Comparison of ENCODE assay signal across 8 cellular contexts in the genomic region with DNA sequence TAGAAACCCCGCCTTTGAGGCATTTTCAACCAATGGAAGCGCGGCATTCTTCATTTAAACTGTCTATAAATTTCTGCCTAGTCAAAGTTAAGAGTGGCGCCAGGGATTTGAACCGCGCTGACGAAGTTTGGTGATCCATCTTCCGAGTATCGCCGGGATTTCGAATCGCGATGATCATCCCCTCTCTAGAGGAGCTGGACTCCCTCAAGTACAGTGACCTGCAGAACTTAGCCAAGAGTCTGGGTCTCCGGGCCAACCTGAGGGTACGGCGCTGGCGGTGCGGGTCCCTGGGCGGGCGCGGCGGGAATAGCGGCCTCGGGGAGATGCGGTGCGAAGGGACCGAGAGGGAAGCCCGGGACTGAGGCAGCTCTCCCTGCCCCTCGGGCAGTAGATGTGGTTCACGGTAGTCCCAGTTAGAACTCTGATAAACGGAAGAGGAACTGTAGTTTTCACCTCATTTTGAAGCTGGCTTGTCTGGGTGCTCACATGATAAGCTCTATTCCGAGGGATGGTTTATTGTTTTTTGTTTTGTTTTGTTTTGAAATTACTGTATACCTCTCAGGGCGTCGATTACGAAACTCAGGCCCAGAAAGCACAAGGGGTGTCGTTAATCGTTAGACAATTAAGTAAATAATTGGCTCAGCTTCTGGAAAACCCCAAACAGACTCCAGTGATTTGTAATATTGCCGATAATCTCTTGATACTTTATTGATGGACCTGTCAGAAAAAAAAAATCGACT. TPM values are rescaled to one million over a fixed set of nuclear protein-coding genes. Genes with fewer than 3 reads are reported as not detected.
DNase-seq lines count a peak whose midpoint lies in the region; ATAC-seq, FAIRE-seq and TF ChIP-seq lines count a peak whose summit lies in the region.

A gene with protein sequence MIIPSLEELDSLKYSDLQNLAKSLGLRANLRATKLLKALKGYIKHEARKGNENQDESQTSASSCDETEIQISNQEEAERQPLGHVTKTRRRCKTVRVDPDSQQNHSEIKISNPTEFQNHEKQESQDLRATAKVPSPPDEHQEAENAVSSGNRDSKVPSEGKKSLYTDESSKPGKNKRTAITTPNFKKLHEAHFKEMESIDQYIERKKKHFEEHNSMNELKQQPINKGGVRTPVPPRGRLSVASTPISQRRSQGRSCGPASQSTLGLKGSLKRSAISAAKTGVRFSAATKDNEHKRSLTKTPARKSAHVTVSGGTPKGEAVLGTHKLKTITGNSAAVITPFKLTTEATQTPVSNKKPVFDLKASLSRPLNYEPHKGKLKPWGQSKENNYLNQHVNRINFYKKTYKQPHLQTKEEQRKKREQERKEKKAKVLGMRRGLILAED (plus strand): TSS at position 94 of the 740 bp plus-strand sequence. CDS start 77 bp downstream, at position 171.

- H3K27me3 ChIP-seq in esophagus muscularis mucosa, result no peaks in the 10 kb centered on the region

- WGBS in esophagus muscularis mucosa, result 1% methylated on average over 29 of the region's 39 CpGs

- TF ChIP-seq EP300 in esophagus muscularis mucosa (IDR thresholded peaks at IDR 0.05), result no peak

- no peaks in the 10 kb centered on the region for H3K9me3 ChIP-seq in esophagus muscularis mucosa

- TF ChIP-seq POLR2A in esophagus muscularis mucosa (IDR thresholded peaks at IDR 0.05; ENCODE audit: low read depth), result no peak

- ATAC-seq in HG03432 (IDR thresholded peaks at IDR 0.05; ENCODE audit: unreplicated experiment), result peak; percentile 34
- peak; percentile 46 for ATAC-seq in SK-N-SH treated with all-trans-retinoic acid at 6 μM for 48 hours

- H3K27ac ChIP-seq in esophagus muscularis mucosa (replicated peaks in 1 of 4), result peak within 1 kb of the TSS; percentile 60 to 77 (median 74)

- H3K36me3 ChIP-seq in esophagus muscularis mucosa, result no peaks in the 10 kb centered on the region

- H3K27ac Mint-ChIP-seq in neural crest cell (ENCODE audit: unreplicated experiment), result peak within 1 kb of the TSS; percentile 99

- H3K4me1 ChIP-seq in esophagus muscularis mucosa, result peaks cover 11 to 17% (median 16%) of the 10 kb centered on the region in 4 donors

- in situ Hi-C loops in Caki2 (cut with HindIII; ENCODE audit: low pct_unique_long_range_greater_than_20kb, low sequenced_read_pairs), result no loop called here

- H3K4me1 Mint-ChIP-seq in neural crest cell, result peaks cover 45% of the 10 kb centered on the region

- H3K27me3 Mint-ChIP-seq in neural crest cell (ENCODE audit: low read depth), result no peaks in the 10 kb centered on the region

- peak within 1 kb of the TSS; percentile 76 to 86 (median 80) for H3K4me3 ChIP-seq in esophagus muscularis mucosa

- no peak for TF ChIP-seq CTCF in esophagus muscularis mucosa (IDR thresholded peaks at IDR 0.05)
- no peak for TF ChIP-seq CTCF in neural crest cell (conservative IDR thresholded peaks at IDR 0.05)

- H3K36me3 Mint-ChIP-seq in neural crest cell (ENCODE audit: low read depth), result peaks cover 15% of the 10 kb centered on the region

- intact Hi-C loops in esophagus muscularis mucosa (cut with DNase I), result loop anchor here (5.0 kb wide), 1 partner anchor 46 kb away; no protein-coding TSS in a partner anchor

- no peak for FAIRE-seq in GM19239 (lab: Jason Lieb, UNC)

- DNase-seq in Caki2 (ENCODE audit: low read depth) (no peak), GM19239 (ENCODE audit: insufficient read length, low spot score) (peak; percentile 19), esophagus muscularis mucosa (ENCODE audit: extremely low spot score) (no peak), neural crest cell (ENCODE audit: low read depth, low spot score) (no peak), NCI-H226 (no peak)
- no peak for DNase-seq in stimulated activated CD4-positive, alpha-beta T cell treated with anti-CD3 and anti-CD28 coated beads, Interleukin-4, amount 100 ng/mL, for 4 hours

- peaks cover 2% of the 10 kb centered on the region for H3K9me3 Mint-ChIP-seq in neural crest cell

- H3K4me3 Mint-ChIP-seq in neural crest cell, result peak within 1 kb of the TSS; percentile 100

TF ChIP-seq in SK-N-SH treated with all-trans-retinoic acid at 6 μM for 48 hours, 23 proteins besides CTCF, POLR2A, EP300 and RAD21 (continues in another document):
- TF ChIP-seq, protein P1, sequence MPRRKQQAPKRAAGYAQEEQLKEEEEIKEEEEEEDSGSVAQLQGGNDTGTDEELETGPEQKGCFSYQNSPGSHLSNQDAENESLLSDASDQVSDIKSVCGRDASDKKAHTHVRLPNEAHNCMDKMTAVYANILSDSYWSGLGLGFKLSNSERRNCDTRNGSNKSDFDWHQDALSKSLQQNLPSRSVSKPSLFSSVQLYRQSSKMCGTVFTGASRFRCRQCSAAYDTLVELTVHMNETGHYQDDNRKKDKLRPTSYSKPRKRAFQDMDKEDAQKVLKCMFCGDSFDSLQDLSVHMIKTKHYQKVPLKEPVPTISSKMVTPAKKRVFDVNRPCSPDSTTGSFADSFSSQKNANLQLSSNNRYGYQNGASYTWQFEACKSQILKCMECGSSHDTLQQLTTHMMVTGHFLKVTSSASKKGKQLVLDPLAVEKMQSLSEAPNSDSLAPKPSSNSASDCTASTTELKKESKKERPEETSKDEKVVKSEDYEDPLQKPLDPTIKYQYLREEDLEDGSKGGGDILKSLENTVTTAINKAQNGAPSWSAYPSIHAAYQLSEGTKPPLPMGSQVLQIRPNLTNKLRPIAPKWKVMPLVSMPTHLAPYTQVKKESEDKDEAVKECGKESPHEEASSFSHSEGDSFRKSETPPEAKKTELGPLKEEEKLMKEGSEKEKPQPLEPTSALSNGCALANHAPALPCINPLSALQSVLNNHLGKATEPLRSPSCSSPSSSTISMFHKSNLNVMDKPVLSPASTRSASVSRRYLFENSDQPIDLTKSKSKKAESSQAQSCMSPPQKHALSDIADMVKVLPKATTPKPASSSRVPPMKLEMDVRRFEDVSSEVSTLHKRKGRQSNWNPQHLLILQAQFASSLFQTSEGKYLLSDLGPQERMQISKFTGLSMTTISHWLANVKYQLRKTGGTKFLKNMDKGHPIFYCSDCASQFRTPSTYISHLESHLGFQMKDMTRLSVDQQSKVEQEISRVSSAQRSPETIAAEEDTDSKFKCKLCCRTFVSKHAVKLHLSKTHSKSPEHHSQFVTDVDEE (CRISPR knock-in tag; IDR thresholded peaks at IDR 0.05), result no peak
- no peak for TF ChIP-seq SNAI2 (CRISPR knock-in tag; IDR thresholded peaks at IDR 0.05)
- TF ChIP-seq RARB (CRISPR knock-in tag; IDR thresholded peaks at IDR 0.05), result no peak
- no peak for TF ChIP-seq ZC3H10 (CRISPR knock-in tag; IDR thresholded peaks at IDR 0.05)
- no peak for TF ChIP-seq TCF4 (CRISPR knock-in tag; IDR thresholded peaks at IDR 0.05; ENCODE audit: borderline replicate concordance)
- TF ChIP-seq, protein P2, sequence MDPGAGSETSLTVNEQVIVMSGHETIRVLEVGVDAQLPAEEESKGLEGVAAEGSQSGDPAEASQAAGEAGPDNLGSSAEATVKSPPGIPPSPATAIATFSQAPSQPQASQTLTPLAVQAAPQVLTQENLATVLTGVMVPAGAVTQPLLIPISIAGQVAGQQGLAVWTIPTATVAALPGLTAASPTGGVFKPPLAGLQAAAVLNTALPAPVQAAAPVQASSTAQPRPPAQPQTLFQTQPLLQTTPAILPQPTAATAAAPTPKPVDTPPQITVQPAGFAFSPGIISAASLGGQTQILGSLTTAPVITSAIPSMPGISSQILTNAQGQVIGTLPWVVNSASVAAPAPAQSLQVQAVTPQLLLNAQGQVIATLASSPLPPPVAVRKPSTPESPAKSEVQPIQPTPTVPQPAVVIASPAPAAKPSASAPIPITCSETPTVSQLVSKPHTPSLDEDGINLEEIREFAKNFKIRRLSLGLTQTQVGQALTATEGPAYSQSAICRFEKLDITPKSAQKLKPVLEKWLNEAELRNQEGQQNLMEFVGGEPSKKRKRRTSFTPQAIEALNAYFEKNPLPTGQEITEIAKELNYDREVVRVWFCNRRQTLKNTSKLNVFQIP (CRISPR knock-in tag; IDR thresholded peaks at IDR 0.05; ENCODE audit: borderline replicate concordance, low read depth), result no peak
- TF ChIP-seq, protein P3, sequence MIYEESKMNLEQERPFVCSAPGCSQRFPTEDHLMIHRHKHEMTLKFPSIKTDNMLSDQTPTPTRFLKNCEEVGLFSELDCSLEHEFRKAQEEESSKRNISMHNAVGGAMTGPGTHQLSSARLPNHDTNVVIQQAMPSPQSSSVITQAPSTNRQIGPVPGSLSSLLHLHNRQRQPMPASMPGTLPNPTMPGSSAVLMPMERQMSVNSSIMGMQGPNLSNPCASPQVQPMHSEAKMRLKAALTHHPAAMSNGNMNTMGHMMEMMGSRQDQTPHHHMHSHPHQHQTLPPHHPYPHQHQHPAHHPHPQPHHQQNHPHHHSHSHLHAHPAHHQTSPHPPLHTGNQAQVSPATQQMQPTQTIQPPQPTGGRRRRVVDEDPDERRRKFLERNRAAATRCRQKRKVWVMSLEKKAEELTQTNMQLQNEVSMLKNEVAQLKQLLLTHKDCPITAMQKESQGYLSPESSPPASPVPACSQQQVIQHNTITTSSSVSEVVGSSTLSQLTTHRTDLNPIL (CRISPR knock-in tag; IDR thresholded peaks at IDR 0.05; ENCODE audit: low read depth), result no peak
- TF ChIP-seq ZNF8 (CRISPR knock-in tag; IDR thresholded peaks at IDR 0.05), result no peak
- no peak for TF ChIP-seq ISL1 (CRISPR knock-in tag; IDR thresholded peaks at IDR 0.05)
- TF ChIP-seq ZFP30 (CRISPR knock-in tag; IDR thresholded peaks at IDR 0.05), result no peak
- TF ChIP-seq TOX (CRISPR knock-in tag; IDR thresholded peaks at IDR 0.05; ENCODE audit: borderline replicate concordance), result no peak
- no peak for TF ChIP-seq BACH2 (CRISPR knock-in tag; IDR thresholded peaks at IDR 0.05; ENCODE audit: borderline replicate concordance)
- TF ChIP-seq GLIS3 (CRISPR knock-in tag; IDR thresholded peaks at IDR 0.05), result no peak
- no peak for TF ChIP-seq ESRRG (CRISPR knock-in tag; IDR thresholded peaks at IDR 0.05)
- TF ChIP-seq, protein P4, sequence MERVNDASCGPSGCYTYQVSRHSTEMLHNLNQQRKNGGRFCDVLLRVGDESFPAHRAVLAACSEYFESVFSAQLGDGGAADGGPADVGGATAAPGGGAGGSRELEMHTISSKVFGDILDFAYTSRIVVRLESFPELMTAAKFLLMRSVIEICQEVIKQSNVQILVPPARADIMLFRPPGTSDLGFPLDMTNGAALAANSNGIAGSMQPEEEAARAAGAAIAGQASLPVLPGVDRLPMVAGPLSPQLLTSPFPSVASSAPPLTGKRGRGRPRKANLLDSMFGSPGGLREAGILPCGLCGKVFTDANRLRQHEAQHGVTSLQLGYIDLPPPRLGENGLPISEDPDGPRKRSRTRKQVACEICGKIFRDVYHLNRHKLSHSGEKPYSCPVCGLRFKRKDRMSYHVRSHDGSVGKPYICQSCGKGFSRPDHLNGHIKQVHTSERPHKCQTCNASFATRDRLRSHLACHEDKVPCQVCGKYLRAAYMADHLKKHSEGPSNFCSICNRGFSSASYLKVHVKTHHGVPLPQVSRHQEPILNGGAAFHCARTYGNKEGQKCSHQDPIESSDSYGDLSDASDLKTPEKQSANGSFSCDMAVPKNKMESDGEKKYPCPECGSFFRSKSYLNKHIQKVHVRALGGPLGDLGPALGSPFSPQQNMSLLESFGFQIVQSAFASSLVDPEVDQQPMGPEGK (CRISPR knock-in tag; IDR thresholded peaks at IDR 0.05; ENCODE audit: borderline replicate concordance), result no peak

RNA-seq across cellular contexts. Expression of the gene that starts here (rescaled TPM):
- 177 and 204 TPM in 2 replicates for total RNA-seq in Caki2 (2014; rRNA removed; shearing (Covaris generic); ENCODE audit: low replicate concordance)
- total RNA-seq in esophagus muscularis mucosa (1 to 10 TPM in 3 of 4 donors, under 1 TPM in 1; 0.42 to 5.5 (median 1.5) TPM), neural crest cell (159 and 175 TPM in 2 replicates)

Comparison
In these comparisons a context has a peak if more than half of its experiments do, and no peak if none do; other contexts are left out.
1. RNA of the gene that starts here (total RNA-seq): 177 to 204 TPM in Caki2 and 159 to 175 TPM in neural crest cell; 0.42 to 5.5 TPM in esophagus muscularis mucosa; every median in the first group is over 10 times any median in the second.